19 cellular contexts compared by ENCODE assay signal in genomic region chr22:45754822-45755221, GRCh38.
A peak's percentile ranks its signal among the peaks of the same experiment; 100 is the strongest.
DNase-seq lines count a peak whose midpoint lies in the region; ATAC-seq and TF ChIP-seq lines count a peak whose summit lies in the region.
"Had no signal": no experiment of that assay in that cellular context is flagged by ENCODE, and none has a peak within 500 bp of the region (broad histone marks: within the 10 kb centered on the region; RNA-seq: fewer than 3 reads in every experiment).

No MANE protein-coding gene starts in this region.

- TF ChIP-seq POLR2A in adrenal gland (IDR thresholded peaks at IDR 0.05) (no peak), gastrocnemius medialis (IDR thresholded peaks at IDR 0.05) (no peak)

- intact Hi-C loops in adrenal gland (cut with DNase I), result no loop called here
- intact Hi-C loops in gastrocnemius medialis (cut with DNase I; ENCODE audit: low total_unique reads), result no loop called here
- intact Hi-C loops in activated CD4-positive, alpha-beta T cell treated with anti-CD3 and anti-CD28 coated beads for 36 hours (cut with DNase I, micrococcal nuclease), result no loop called here

- TF ChIP-seq CTCF in neural crest cell (conservative IDR thresholded peaks at IDR 0.05), result no peak
- TF ChIP-seq CTCF in adrenal gland (IDR thresholded peaks at IDR 0.05), result no peak
- TF ChIP-seq CTCF in gastrocnemius medialis (IDR thresholded peaks at IDR 0.05 in 4 of 5, conservative IDR thresholded peaks at IDR 0.05 in 1 of 5), result no peak

- H3K4me3 ChIP-seq in BLaER1, result no peak overlapping the region
- H3K4me3 ChIP-seq in Karpas-422 (ENCODE audit: low read length), result no peak overlapping the region
- H3K4me3 ChIP-seq in adrenal gland, result no peak overlapping the region
- H3K4me3 ChIP-seq in gastrocnemius medialis, result no peak overlapping the region
- H3K4me3 ChIP-seq: A549 had no signal

- H3K27ac Mint-ChIP-seq in neural crest cell (ENCODE audit: unreplicated experiment), result peak overlapping the region; percentile 43
- H3K27ac Mint-ChIP-seq in activated CD4-positive, alpha-beta T cell treated with anti-CD3 and anti-CD28 coated beads for 36 hours, result no peak overlapping the region

- no peak overlapping the region for H2AFZ ChIP-seq in Karpas-422 (ENCODE audit: low read length)

- H3K27me3 Mint-ChIP-seq in neural crest cell (ENCODE audit: low read depth), result no peaks in the 10 kb centered on the region
- no peaks in the 10 kb centered on the region for H3K27me3 Mint-ChIP-seq in activated CD4-positive, alpha-beta T cell treated with anti-CD3 and anti-CD28 coated beads for 36 hours

- H4K20me1 ChIP-seq in BLaER1 (peaks cover 53% of the 10 kb centered on the region), Karpas-422 (ENCODE audit: insufficient read depth, low read depth, low read length) (no peaks in the 10 kb centered on the region)

- DNase-seq in Karpas-422 (no peak), dermis microvascular lymphatic vessel endothelial cell (ENCODE audit: low read depth in 2 of 2) (peak; percentile 25 to 29), neural crest cell (ENCODE audit: low read depth, low spot score) (no peak), adrenal gland (no peak), gastrocnemius medialis (no peak), NCI-H187 treated with DMSO at 0.1 percent for 48 hours (lab: John Stamatoyannopoulos, UW) (no peak)
- DNase-seq in activated CD4-positive, alpha-beta T cell treated with anti-CD3 and anti-CD28 coated beads for 36 hours, result no peak
- DNase-seq: DMS 273 treated with DMSO at 0.1 percent for 48 hours; H9; IMR-90; NCI-H1417; NCI-H1930; NCI-H446; NCI-H69; NK-92 treated with Interleukin-12 subunit alpha and Interleukin-12 subunit beta, amount 100 ng/mL, for 24 hours; PC-3 had no signal

- peaks cover 16% of the 10 kb centered on the region for H3K4me1 Mint-ChIP-seq in neural crest cell
- no peaks in the 10 kb centered on the region for H3K4me1 Mint-ChIP-seq in activated CD4-positive, alpha-beta T cell treated with anti-CD3 and anti-CD28 coated beads for 36 hours
- H3K4me1 Mint-ChIP-seq: CD14-positive monocyte had no signal

- POLR2A ChIA-PET in activated CD4-positive, alpha-beta T cell treated with anti-CD3 and anti-CD28 coated beads for 36 hours (lab: Charles Lee), result no interaction called here

- H3K9ac ChIP-seq in BLaER1 (no peak overlapping the region), Karpas-422 (ENCODE audit: low read length) (no peak overlapping the region)

- H3K27ac ChIP-seq in BLaER1 (no peak overlapping the region), Karpas-422 (ENCODE audit: low read length) (0 out of 2 replicates have a peak overlapping the region, but pooled peaks have one; percentile 37), adrenal gland (no peak overlapping the region), gastrocnemius medialis (no peak overlapping the region)

- in situ Hi-C loops in gastrocnemius medialis (cut with MboI; ENCODE audit: low sequenced_read_pairs in 4 of 4), result no loop called here

- H3K4me1 ChIP-seq in BLaER1 (peaks cover 21% of the 10 kb centered on the region), Karpas-422 (ENCODE audit: low read length) (peaks cover 23% of the 10 kb centered on the region), adrenal gland (replicated peaks in 1 of 2) (peaks cover 0 to 20% of the 10 kb centered on the region in 2 donors), gastrocnemius medialis (peaks cover 0 to 2% of the 10 kb centered on the region in 2 donors)

- 69 to 89% (median 78%) methylated on average over 1 to 3 of the region's 3 CpGs for WGBS in adrenal gland, 4 donors

- H3K36me3 ChIP-seq in BLaER1, result peaks cover 56% of the 10 kb centered on the region
- H3K36me3 ChIP-seq in Karpas-422 (ENCODE audit: insufficient read depth, low read length), result no peaks in the 10 kb centered on the region
- H3K36me3 ChIP-seq in adrenal gland (replicated peaks in 1 of 2), result no peaks in the 10 kb centered on the region
- H3K36me3 ChIP-seq in gastrocnemius medialis, result peaks cover 0 to 5% of the 10 kb centered on the region in 2 donors

- H3K4me2 ChIP-seq in BLaER1 (peak overlapping the region; percentile 62), Karpas-422 (ENCODE audit: low read depth, low read length, poor library complexity, severe bottlenecking) (no peak overlapping the region)
- H3K4me2 ChIP-seq: A549 had no signal

- CTCF ChIA-PET in activated CD4-positive, alpha-beta T cell treated with anti-CD3 and anti-CD28 coated beads for 36 hours (lab: Charles Lee), result no interaction called here

- peaks cover 8% of the 10 kb centered on the region for H3K36me3 Mint-ChIP-seq in neural crest cell (ENCODE audit: low read depth)
- H3K36me3 Mint-ChIP-seq in activated CD4-positive, alpha-beta T cell treated with anti-CD3 and anti-CD28 coated beads for 36 hours (ENCODE audit: low read depth), result peaks cover 9% of the 10 kb centered on the region

- no peaks in the 10 kb centered on the region for H3K9me3 ChIP-seq in BLaER1
- H3K9me3 ChIP-seq in Karpas-422 (ENCODE audit: low read length), result no peaks in the 10 kb centered on the region
- no peaks in the 10 kb centered on the region for H3K9me3 ChIP-seq in adrenal gland (replicated peaks in 1 of 3)
- H3K9me3 ChIP-seq in gastrocnemius medialis, result no peaks in the 10 kb centered on the region
- H3K9me3 ChIP-seq: A549 had no signal

- H3K79me2 ChIP-seq in Karpas-422 (ENCODE audit: low read length), result peaks cover 66% of the 10 kb centered on the region

- ATAC-seq in gastrocnemius medialis, result no peak
- no peak for ATAC-seq in activated CD4-positive, alpha-beta T cell treated with anti-CD3 and anti-CD28 coated beads for 36 hours
- ATAC-seq: PC-3 had no signal

- H3K27me3 ChIP-seq in BLaER1 (no peaks in the 10 kb centered on the region), Karpas-422 (ENCODE audit: low read length) (no peaks in the 10 kb centered on the region), adrenal gland (no peaks in the 10 kb centered on the region), gastrocnemius medialis (no peaks in the 10 kb centered on the region)

- H3K9me2 ChIP-seq in Karpas-422 (replicated peaks; ENCODE audit: insufficient read depth, low read length), result no peaks in the 10 kb centered on the region

- no peaks in the 10 kb centered on the region for H3K9me3 Mint-ChIP-seq in neural crest cell
- no peaks in the 10 kb centered on the region for H3K9me3 Mint-ChIP-seq in activated CD4-positive, alpha-beta T cell treated with anti-CD3 and anti-CD28 coated beads for 36 hours (ENCODE audit: low read depth)
- H3K9me3 Mint-ChIP-seq: CD14-positive monocyte, H9 had no signal

- no peak overlapping the region for H3K4me3 Mint-ChIP-seq in neural crest cell
- no peak overlapping the region for H3K4me3 Mint-ChIP-seq in activated CD4-positive, alpha-beta T cell treated with anti-CD3 and anti-CD28 coated beads for 36 hours
- H3K4me3 Mint-ChIP-seq: CD14-positive monocyte, H9 had no signal

Comparison
In these comparisons a context has a peak if more than half of its experiments do, and no peak if none do; other contexts are left out.
1. DNase-seq: peak in dermis microvascular lymphatic vessel endothelial cell (2 of 2); none in Karpas-422 (single experiment), neural crest cell (single experiment), adrenal gland (0 of 7), gastrocnemius medialis (0 of 2), activated CD4-positive, alpha-beta T cell treated with anti-CD3 and anti-CD28 coated beads for 36 hours (single experiment) and NCI-H187 treated with DMSO at 0.1 percent for 48 hours (single experiment).